8 cellular contexts compared by ENCODE assay signal in the genomic region with DNA sequence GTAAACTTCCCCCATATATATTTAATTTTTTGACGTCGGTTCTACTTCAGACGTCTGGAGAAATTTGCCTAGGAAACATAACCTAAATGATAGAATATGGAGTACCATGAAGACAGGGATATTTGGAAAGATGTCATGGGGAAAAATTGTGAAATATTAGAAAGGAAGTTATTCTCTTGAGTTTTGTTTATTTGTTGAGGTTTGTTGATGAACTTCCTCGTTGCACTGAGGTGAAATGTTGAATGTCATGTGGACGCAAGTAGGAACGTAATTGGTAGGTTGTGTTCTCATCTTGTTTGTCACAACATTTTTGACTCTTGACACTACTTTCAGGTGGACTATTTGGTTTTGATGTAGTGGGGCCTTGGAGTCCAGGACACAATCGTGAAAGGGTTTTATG. TPM values are rescaled to one million over a fixed set of nuclear protein-coding genes. Genes with fewer than 3 reads are reported as not detected.
DNase-seq lines count a peak whose midpoint lies in the region; ATAC-seq and TF ChIP-seq lines count a peak whose summit lies in the region.

No MANE protein-coding gene starts in this region.

- peaks cover 21% of the 10 kb centered on the region for H3K4me1 Mint-ChIP-seq in T-helper 2 cell treated with Interferon-gamma antibody and Interleukin-4, amounts not matched to agents 5 μg/mL and 100 μg/mL, for 36 hours (ENCODE audit: low read depth)
- H3K4me1 Mint-ChIP-seq in stimulated activated effector memory CD8-positive, alpha-beta T cell treated with anti-CD3 and anti-CD28 coated beads, Interleukin-12 subunit alpha, Interleukin-12 subunit beta, amount 100 ng/mL, for 72 hours = peaks cover 26% of the 10 kb centered on the region

- peak overlapping the region; percentile 95 for H3K27ac ChIP-seq in WERI-Rb-1
- H3K27ac ChIP-seq in hepatocyte = peak overlapping the region; percentile 98

- peak overlapping the region; percentile 90 for H3K4me3 Mint-ChIP-seq in T-helper 2 cell treated with Interferon-gamma antibody and Interleukin-4, amounts not matched to agents 5 μg/mL and 100 μg/mL, for 36 hours
- H3K4me3 Mint-ChIP-seq in stimulated activated effector memory CD8-positive, alpha-beta T cell treated with anti-CD3 and anti-CD28 coated beads, Interleukin-12 subunit alpha, Interleukin-12 subunit beta, amount 100 ng/mL, for 72 hours = peak overlapping the region; percentile 83

- H3K36me3 Mint-ChIP-seq in T-helper 2 cell treated with Interferon-gamma antibody and Interleukin-4, amounts not matched to agents 5 μg/mL and 100 μg/mL, for 36 hours (ENCODE audit: low read depth) = no peaks in the 10 kb centered on the region
- H3K36me3 Mint-ChIP-seq in stimulated activated effector memory CD8-positive, alpha-beta T cell treated with anti-CD3 and anti-CD28 coated beads, Interleukin-12 subunit alpha, Interleukin-12 subunit beta, amount 100 ng/mL, for 72 hours = peaks cover 13% of the 10 kb centered on the region

- H3K36me3 ChIP-seq in WERI-Rb-1 = peaks cover 4% of the 10 kb centered on the region; the same call in 1 of the 2 replicates
- H3K36me3 ChIP-seq in hepatocyte (replicated peaks; ENCODE audit: insufficient read depth, low read depth) = no peaks in the 10 kb centered on the region

- H4K20me1 ChIP-seq in hepatocyte (ENCODE audit: insufficient read depth, poor library complexity, severe bottlenecking) = no peaks in the 10 kb centered on the region

- H3K27ac Mint-ChIP-seq in T-helper 2 cell treated with Interferon-gamma antibody and Interleukin-4, amounts not matched to agents 5 μg/mL and 100 μg/mL, for 36 hours = peak overlapping the region; percentile 12
- peak overlapping the region; percentile 89 for H3K27ac Mint-ChIP-seq in stimulated activated effector memory CD8-positive, alpha-beta T cell treated with anti-CD3 and anti-CD28 coated beads, Interleukin-12 subunit alpha, Interleukin-12 subunit beta, amount 100 ng/mL, for 72 hours

- peak overlapping the region; percentile 89 for H3K4me2 ChIP-seq in hepatocyte

- H3K9me3 ChIP-seq in WERI-Rb-1 (ENCODE audit: severe bottlenecking) = no peaks in the 10 kb centered on the region
- H3K9me3 ChIP-seq in hepatocyte (ENCODE audit: low read depth) = no peaks in the 10 kb centered on the region

- no peak for ATAC-seq in stimulated activated effector memory CD8-positive, alpha-beta T cell treated with anti-CD3 and anti-CD28 coated beads, Interleukin-12 subunit alpha, Interleukin-12 subunit beta, amount 100 ng/mL, for 72 hours
- ATAC-seq in GM18519 (IDR thresholded peaks at IDR 0.05; ENCODE audit: low FRiP score, unreplicated experiment) = no peak
- no peak for ATAC-seq in HG03354 (IDR thresholded peaks at IDR 0.05; ENCODE audit: poor library complexity, severe bottlenecking, unreplicated experiment)

- WGBS in hepatocyte (ENCODE audit: low lambda C conversion rate, missing lambda C conversion rate) = 60% methylated on average over 7 of the region's 7 CpGs

- peaks cover 46% of the 10 kb centered on the region for H3K79me2 ChIP-seq in hepatocyte

- TF ChIP-seq CTCF in WERI-Rb-1 (IDR thresholded peaks at IDR 0.05; ENCODE audit: low read depth, low read length) = no peak
- TF ChIP-seq CTCF in hepatocyte (IDR thresholded peaks at IDR 0.05; ENCODE audit: poor library complexity) = no peak
- TF ChIP-seq CTCF in GM20000 (IDR thresholded peaks at IDR 0.05; ENCODE audit: extremely low read depth, missing control alignments) = no peak

- no peaks in the 10 kb centered on the region for H3K27me3 ChIP-seq in WERI-Rb-1 (ENCODE audit: insufficient read depth, low read depth, severe bottlenecking)
- no peaks in the 10 kb centered on the region for H3K27me3 ChIP-seq in hepatocyte

- H2AFZ ChIP-seq in hepatocyte = no peak overlapping the region

- H3K4me1 ChIP-seq in hepatocyte (ENCODE audit: insufficient read depth) = peaks cover 30% of the 10 kb centered on the region

- H3K27me3 Mint-ChIP-seq in T-helper 2 cell treated with Interferon-gamma antibody and Interleukin-4, amounts not matched to agents 5 μg/mL and 100 μg/mL, for 36 hours (ENCODE audit: low read depth) = peaks cover 10% of the 10 kb centered on the region

- H3K4me3 ChIP-seq in WERI-Rb-1 (ENCODE audit: low read depth, low read length) (peak overlapping the region; percentile 65), hepatocyte (peak overlapping the region; percentile 96)

- H3K9me2 ChIP-seq in hepatocyte (replicated peaks; ENCODE audit: insufficient read depth) = no peaks in the 10 kb centered on the region

- DNase-seq in T-helper 2 cell treated with Interferon-gamma antibody and Interleukin-4, amounts not matched to agents 5 μg/mL and 100 μg/mL, for 36 hours (ENCODE audit: low spot score) = no peak
- no peak for DNase-seq in T-helper 2 cell
- no peak for DNase-seq in WERI-Rb-1
- no peak for DNase-seq in hepatocyte (ENCODE audit: low spot score)
- DNase-seq in stimulated activated effector memory CD8-positive, alpha-beta T cell treated with anti-CD3 and anti-CD28 coated beads, Interleukin-12 subunit alpha, Interleukin-12 subunit beta, amount 100 ng/mL, for 72 hours (ENCODE audit: low spot score in 2 of 2) = no peak
- DNase-seq in GM20000 (ENCODE audit: low spot score) = no peak

- H3K9me3 Mint-ChIP-seq in T-helper 2 cell treated with Interferon-gamma antibody and Interleukin-4, amounts not matched to agents 5 μg/mL and 100 μg/mL, for 36 hours = no peaks in the 10 kb centered on the region
- no peaks in the 10 kb centered on the region for H3K9me3 Mint-ChIP-seq in stimulated activated effector memory CD8-positive, alpha-beta T cell treated with anti-CD3 and anti-CD28 coated beads, Interleukin-12 subunit alpha, Interleukin-12 subunit beta, amount 100 ng/mL, for 72 hours

RNA-seq across cellular contexts. Expression of gene ABHD5, which starts 1.3 kb away (rescaled TPM):
- total RNA-seq in hepatocyte = 26.6 and 29.9 TPM in 2 replicates
- 14.3 and 25.1 TPM in 2 replicates for polyA plus RNA-seq in hepatocyte
